In the genomic region with DNA sequence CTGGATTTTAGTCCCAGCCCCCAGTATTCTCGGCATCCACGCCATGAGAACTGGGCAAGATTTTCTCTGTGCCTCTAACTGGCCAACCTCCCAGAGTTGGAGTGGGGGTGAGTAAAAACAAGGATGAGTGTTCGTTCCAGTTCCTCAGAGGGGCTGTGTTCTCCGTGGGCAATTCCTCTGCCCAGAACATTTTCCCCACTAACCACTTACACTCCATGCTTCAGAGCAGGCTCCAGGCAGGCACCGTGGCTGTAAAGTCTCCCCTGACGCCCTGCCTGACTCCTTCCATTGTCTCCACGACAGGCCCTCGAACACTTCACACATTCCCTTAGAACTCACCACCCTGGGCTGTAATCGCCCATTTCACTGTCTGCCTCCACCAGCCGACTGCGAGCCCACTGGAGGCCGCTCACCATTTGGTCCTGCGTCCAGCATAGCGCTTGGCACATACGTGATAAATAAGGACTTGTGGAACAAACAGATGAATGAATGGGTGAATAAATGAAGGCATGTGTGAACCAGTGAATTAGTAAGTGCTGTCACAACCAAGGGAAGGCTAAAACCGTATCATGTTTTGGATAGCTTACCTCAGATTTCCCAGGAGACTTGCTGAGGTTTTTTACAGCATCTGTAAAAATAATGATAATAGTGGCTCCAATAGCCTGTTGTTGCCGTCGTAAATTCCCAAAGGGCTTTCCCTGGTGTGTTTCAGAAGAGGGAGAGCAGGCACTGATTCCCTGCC, we compare ENCODE assay signal across 21 cellular contexts. TPM values are rescaled to one million over a fixed set of nuclear protein-coding genes. Genes with fewer than 3 reads are reported as not detected.
A peak's percentile ranks its signal among the peaks of the same experiment; 100 is the strongest.
DNase-seq lines count a peak whose midpoint lies in the region; ATAC-seq, FAIRE-seq and TF ChIP-seq lines count a peak whose summit lies in the region.
"Had no signal": no experiment of that assay in that cellular context is flagged by ENCODE, and none has a peak within 500 bp of the region (broad histone marks: within the 10 kb centered on the region; RNA-seq: fewer than 3 reads in every experiment).

No MANE protein-coding gene starts in this region.

- H3K27ac Mint-ChIP-seq in CD8-positive, alpha-beta T cell: no peak overlapping the region
- H3K27ac Mint-ChIP-seq: activated naive CD8-positive, alpha-beta T cell; immature natural killer cell had no signal

- DNase-seq in NCI-H2171 (lab: John Stamatoyannopoulos, UW): peak; percentile 41
- peak; percentile 16 to 17 for DNase-seq in cardiac muscle cell (ENCODE audit: low read depth in 1 of 2, low spot score in 1 of 2)
- DNase-seq in midbrain (lab: John Stamatoyannopoulos, UW): peak; percentile 64
- no peak for DNase-seq in urothelium cell line (ENCODE audit: low spot score)
- no peak for DNase-seq in CD8-positive, alpha-beta T cell
- DNase-seq in ACHN: no peak
- DNase-seq: activated CD4-positive, alpha-beta T cell treated with anti-CD3 and anti-CD28 coated beads for 4 hours; effector CD8-positive, alpha-beta T cell; foreskin keratinocyte; immature natural killer cell; NCI-H2227 treated with DMSO at 0.1 percent for 48 hours; ovary; SJCRH30; stimulated activated CD4-positive, alpha-beta T cell treated with anti-CD3 and anti-CD28 coated beads, Interleukin-15, amount 100 ng/mL, for 24 hours; T1000 had no signal

- H3K4me1 ChIP-seq in cardiac muscle cell (ENCODE audit: low read depth): peaks cover 12% of the 10 kb centered on the region
- no peaks in the 10 kb centered on the region for H3K4me1 ChIP-seq in CD8-positive, alpha-beta T cell (ENCODE audit: insufficient read depth, low read length)
- H3K4me1 ChIP-seq: foreskin keratinocyte, SJCRH30 had no signal

- POLR2A ChIA-PET in CD8-positive, alpha-beta T cell (lab: Charles Lee): no interaction called here

- no peaks in the 10 kb centered on the region for H3K9me3 Mint-ChIP-seq in CD8-positive, alpha-beta T cell

- in situ Hi-C loops in ACHN (cut with HindIII; ENCODE audit: low pct_ligation_motif_present, low pct_unique_long_range_greater_than_20kb, low sequenced_read_pairs): no loop called here

- H3K36me3 Mint-ChIP-seq in CD8-positive, alpha-beta T cell: no peaks in the 10 kb centered on the region
- H3K36me3 Mint-ChIP-seq: activated naive CD8-positive, alpha-beta T cell; immature natural killer cell had no signal

- peak; percentile 23 for FAIRE-seq in urothelium cell line (lab: Jason Lieb, UNC)

- H3K27me3 ChIP-seq in cardiac muscle cell: no peaks in the 10 kb centered on the region
- peaks cover 8% of the 10 kb centered on the region for H3K27me3 ChIP-seq in CD8-positive, alpha-beta T cell (ENCODE audit: insufficient read depth, low read length)
- H3K27me3 ChIP-seq: ovary, SJCRH30 had no signal

- H3K9me3 ChIP-seq in cardiac muscle cell (ENCODE audit: low read depth): no peaks in the 10 kb centered on the region
- no peaks in the 10 kb centered on the region for H3K9me3 ChIP-seq in CD8-positive, alpha-beta T cell (ENCODE audit: low read length)
- H3K9me3 ChIP-seq: ovary, SJCRH30 had no signal

- no peak overlapping the region for H3K4me3 ChIP-seq in cardiac muscle cell
- no peak overlapping the region for H3K4me3 ChIP-seq in CD8-positive, alpha-beta T cell (ENCODE audit: low read depth, low read length)
- H3K4me3 ChIP-seq: ovary, SJCRH30 had no signal

- peaks cover 50% of the 10 kb centered on the region for H3K27me3 Mint-ChIP-seq in CD8-positive, alpha-beta T cell (ENCODE audit: low read depth)

- H3K4me1 Mint-ChIP-seq in CD8-positive, alpha-beta T cell (ENCODE audit: low read depth): no peaks in the 10 kb centered on the region

- no peak for TF ChIP-seq CTCF in cardiac muscle cell (IDR thresholded peaks at IDR 0.05; ENCODE audit: low read depth, low read length)
- TF ChIP-seq CTCF in CD8-positive, alpha-beta T cell (IDR thresholded peaks at IDR 0.05): no peak

- no peak for ATAC-seq in HG02852 (IDR thresholded peaks at IDR 0.05; ENCODE audit: unreplicated experiment)
- no peak for ATAC-seq in CD8-positive, alpha-beta T cell
- ATAC-seq: foreskin keratinocyte had no signal

- H3K4me3 Mint-ChIP-seq in CD8-positive, alpha-beta T cell: no peak overlapping the region
- H3K4me3 Mint-ChIP-seq: activated naive CD8-positive, alpha-beta T cell; immature natural killer cell had no signal

- intact Hi-C loops in CD8-positive, alpha-beta T cell (cut with DNase I, micrococcal nuclease): no loop called here

- H3K27ac ChIP-seq in cardiac muscle cell: no peak overlapping the region
- no peak overlapping the region for H3K27ac ChIP-seq in CD8-positive, alpha-beta T cell (ENCODE audit: low read depth, low read length)
- H3K27ac ChIP-seq: C4-2B, foreskin keratinocyte, HL-60, KMS-11, ovary, SJCRH30 had no signal

- no peaks in the 10 kb centered on the region for H3K36me3 ChIP-seq in cardiac muscle cell
- no peaks in the 10 kb centered on the region for H3K36me3 ChIP-seq in CD8-positive, alpha-beta T cell (ENCODE audit: insufficient read depth, low read length)
- H3K36me3 ChIP-seq: ovary, SJCRH30 had no signal

- CTCF ChIA-PET in CD8-positive, alpha-beta T cell (lab: Charles Lee): no interaction called here

RNA-seq across cellular contexts. Expression of a gene that starts 6.1 kb away (rescaled TPM):
- 9.8 and 16.0 TPM in 2 replicates for total RNA-seq in cardiac muscle cell
- 7.2 and 13.6 TPM in 2 replicates for polyA plus RNA-seq in cardiac muscle cell
- total RNA-seq in CD8-positive, alpha-beta T cell: not detected
- total RNA-seq: foreskin keratinocyte had no signal
- polyA plus RNA-seq: foreskin keratinocyte had no signal

RNA-seq across cellular contexts. Expression of a gene that starts 49.2 kb away (rescaled TPM):
- total RNA-seq in cardiac muscle cell: 0.11 and 0.21 TPM in 2 replicates
- polyA plus RNA-seq in cardiac muscle cell: 0.12 TPM in 1 of 2 replicates, not detected in the other
- not detected for total RNA-seq in CD8-positive, alpha-beta T cell
- total RNA-seq: foreskin keratinocyte, mesenteric fat pad, SJCRH30 had no signal
- polyA plus RNA-seq: foreskin keratinocyte, immature natural killer cell had no signal

Comparison
In these comparisons a context has a peak if more than half of its experiments do, and no peak if none do; other contexts are left out.
1. DNase-seq: peak in NCI-H2171 (single experiment), cardiac muscle cell (2 of 2) and midbrain (single experiment); none in urothelium cell line (single experiment), CD8-positive, alpha-beta T cell (0 of 7) and ACHN (single experiment).
2. RNA of a gene that starts 6.1 kb away (total RNA-seq): 9.8 to 16.0 TPM in cardiac muscle cell; not detected in CD8-positive, alpha-beta T cell; every median in the first group is over 10 times any median in the second.